Comparison of ENCODE assay signal across 18 cellular contexts in the genomic region with DNA sequence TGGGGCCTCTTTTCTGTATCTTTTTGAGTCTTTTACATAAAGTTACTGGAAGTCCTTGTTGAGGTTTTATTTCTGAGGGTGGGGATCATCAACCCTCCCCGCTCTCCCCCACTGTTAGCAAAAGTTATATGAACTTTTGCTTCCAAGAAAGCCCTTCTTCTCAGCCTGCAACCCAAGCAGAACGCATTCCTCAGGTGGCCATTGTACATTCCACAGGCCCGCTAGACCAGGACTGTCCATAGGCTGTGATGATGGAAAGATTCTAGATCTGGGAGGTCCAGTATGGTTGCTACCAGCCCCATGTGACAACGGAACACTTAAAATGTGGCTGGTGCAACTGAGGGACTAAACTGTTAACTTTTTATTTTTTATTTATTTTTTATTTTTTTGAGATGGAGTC. TPM values are rescaled to one million over a fixed set of nuclear protein-coding genes. Genes with fewer than 3 reads are reported as not detected.
DNase-seq lines count a peak whose midpoint lies in the region; ATAC-seq and TF ChIP-seq lines count a peak whose summit lies in the region.
"Had no signal": no experiment of that assay in that cellular context is flagged by ENCODE, and none has a peak within 500 bp of the region (broad histone marks: within the 10 kb centered on the region; RNA-seq: fewer than 3 reads in every experiment).

No MANE protein-coding gene starts in this region.

- H3K79me2 ChIP-seq in OCI-LY7 (ENCODE audit: insufficient read depth, low read depth, low read length), result no peaks in the 10 kb centered on the region

- TSS peak; percentile 31 for BruUV-seq in Caco-2 (replicated peaks; lab: Mats Ljungman, UMichigan)
- no TSS peak for BruUV-seq in OCI-LY7 (replicated peaks; lab: Mats Ljungman, UMichigan)

- H3K27ac Mint-ChIP-seq in Caco-2 (ENCODE audit: unreplicated experiment), result peak overlapping the region; percentile 39
- H3K27ac Mint-ChIP-seq in nephron, result peak overlapping the region; percentile 69 to 93 (median 92)
- H3K27ac Mint-ChIP-seq in type B pancreatic cell, result peak overlapping the region; percentile 71
- H3K27ac Mint-ChIP-seq: B cell; CD8-positive, alpha-beta T cell had no signal

- POLR2A ChIA-PET in Caco-2 (lab: Charles Lee) (interaction anchor here (1.0 to 1.8 kb wide), 2 partner anchors 12 to 13 kb away, joined by 4 to 6 read pairs; a partner anchor contains a TSS), OCI-LY7 (lab: Charles Lee) (interaction anchor here (0.8 to 1.3 kb wide), 2 partner anchors 11 to 58 kb away, joined by 3 read pairs; no protein-coding TSS in a partner anchor)

- no peaks in the 10 kb centered on the region for H3K27me3 Mint-ChIP-seq in Caco-2 (ENCODE audit: insufficient read depth, unreplicated experiment)
- H3K27me3 Mint-ChIP-seq in nephron (ENCODE audit: low read depth), result no peaks in the 10 kb centered on the region
- H3K27me3 Mint-ChIP-seq in type B pancreatic cell, result no peaks in the 10 kb centered on the region
- H3K27me3 Mint-ChIP-seq: B cell had no signal

- DNase-seq in Caco-2 (no peak), lower lobe of right lung (no peak), type B pancreatic cell (ENCODE audit: extremely low spot score, unreplicated experiment) (no peak), OCI-LY7 (ENCODE audit: low spot score) (no peak), NCI-H1105 (lab: John Stamatoyannopoulos, UW) (no peak), Peyer's patch (no peak)
- DNase-seq: 8988T; CD8-positive, alpha-beta T cell; DMS 273 treated with DMSO at 0.1 percent for 48 hours; DMS53; DND-41; EL; GM23248 had no signal

- H3K4me1 ChIP-seq in Caco-2 (no peaks in the 10 kb centered on the region), lower lobe of right lung (peaks cover 10% of the 10 kb centered on the region), OCI-LY7 (ENCODE audit: insufficient read depth, low read length, poor library complexity, severe bottlenecking) (peaks cover under 1% of the 10 kb centered on the region), Peyer's patch (no peaks in the 10 kb centered on the region)
- H3K4me1 ChIP-seq: HAP-1 had no signal

- H3K36me3 ChIP-seq in Caco-2 (ENCODE audit: control insufficient read depth, insufficient read depth, low read length) (peaks cover 2% of the 10 kb centered on the region; the same call in 1 of the 2 replicates), lower lobe of right lung (peaks cover 75% of the 10 kb centered on the region), OCI-LY7 (ENCODE audit: insufficient read depth, low read length) (peaks cover 95% of the 10 kb centered on the region), Peyer's patch (peaks cover 0 to 68% (median 0%) of the 10 kb centered on the region in 3 donors)

- H3K36me3 Mint-ChIP-seq in Caco-2 (ENCODE audit: insufficient read depth, unreplicated experiment), result peaks cover 41% of the 10 kb centered on the region
- H3K36me3 Mint-ChIP-seq in nephron (ENCODE audit: low read depth), result peaks cover 65% of the 10 kb centered on the region
- H3K36me3 Mint-ChIP-seq in type B pancreatic cell, result peaks cover 12% of the 10 kb centered on the region

- H3K27ac ChIP-seq in lower lobe of right lung, result peak overlapping the region; percentile 20
- H3K27ac ChIP-seq in OCI-LY7 (ENCODE audit: low read depth, low read length, poor library complexity, severe bottlenecking), result no peak overlapping the region
- no peak overlapping the region for H3K27ac ChIP-seq in Peyer's patch
- H3K27ac ChIP-seq: BLaER1 treated with 17β-estradiol and CSF1 and Interleukin-3, amounts not matched to agents 10 nM and 100 nM; GM23248 had no signal

- H3K4me1 Mint-ChIP-seq in Caco-2 (ENCODE audit: low read depth, unreplicated experiment), result peaks cover 7% of the 10 kb centered on the region
- no peaks in the 10 kb centered on the region for H3K4me1 Mint-ChIP-seq in nephron
- no peaks in the 10 kb centered on the region for H3K4me1 Mint-ChIP-seq in type B pancreatic cell (ENCODE audit: unreplicated experiment)
- H3K4me1 Mint-ChIP-seq: B cell had no signal

- no peak for ATAC-seq in lower lobe of right lung
- ATAC-seq: CD8-positive, alpha-beta T cell; GM12878 had no signal

- no peak overlapping the region for H2AFZ ChIP-seq in OCI-LY7 (ENCODE audit: low read length)
- H2AFZ ChIP-seq: GM23248 had no signal

- H3K9me3 ChIP-seq in Caco-2 (no peaks in the 10 kb centered on the region), lower lobe of right lung (no peaks in the 10 kb centered on the region), OCI-LY7 (ENCODE audit: low read length) (no peaks in the 10 kb centered on the region), Peyer's patch (no peaks in the 10 kb centered on the region)
- H3K9me3 ChIP-seq: BLaER1 treated with 17β-estradiol and CSF1 and Interleukin-3, amounts not matched to agents 10 nM and 100 nM; HAP-1 had no signal

- H3K4me3 Mint-ChIP-seq in Caco-2 (ENCODE audit: unreplicated experiment) (no peak overlapping the region), nephron (no peak overlapping the region), type B pancreatic cell (no peak overlapping the region)
- H3K4me3 Mint-ChIP-seq: B cell; CD8-positive, alpha-beta T cell had no signal

- no peaks in the 10 kb centered on the region for H4K20me1 ChIP-seq in OCI-LY7 (ENCODE audit: insufficient read depth, low read length)

- no peaks in the 10 kb centered on the region for H3K27me3 ChIP-seq in Caco-2 (replicated peaks; ENCODE audit: control insufficient read depth, insufficient read depth, low read length)
- no peaks in the 10 kb centered on the region for H3K27me3 ChIP-seq in lower lobe of right lung (ENCODE audit: low read depth)
- H3K27me3 ChIP-seq in Peyer's patch, result no peaks in the 10 kb centered on the region
- H3K27me3 ChIP-seq: BLaER1 treated with 17β-estradiol and CSF1 and Interleukin-3, amounts not matched to agents 10 nM and 100 nM had no signal

- no peak overlapping the region for H3K4me2 ChIP-seq in OCI-LY7 (ENCODE audit: low read length)
- H3K4me2 ChIP-seq: BLaER1 treated with 17β-estradiol and CSF1 and Interleukin-3, amounts not matched to agents 10 nM and 100 nM had no signal

- no peaks in the 10 kb centered on the region for H3K9me3 Mint-ChIP-seq in Caco-2 (ENCODE audit: unreplicated experiment)
- H3K9me3 Mint-ChIP-seq in nephron, result no peaks in the 10 kb centered on the region
- H3K9me3 Mint-ChIP-seq in type B pancreatic cell, result no peaks in the 10 kb centered on the region
- H3K9me3 Mint-ChIP-seq: CD8-positive, alpha-beta T cell had no signal

- intact Hi-C loops in Caco-2 (cut with micrococcal nuclease; ENCODE audit: unreplicated experiment) (no loop called here), lower lobe of right lung (cut with DNase I) (no loop called here), OCI-LY7 (cut with micrococcal nuclease; ENCODE audit: unreplicated experiment) (no loop called here)

- CTCF ChIA-PET in Caco-2 (lab: Charles Lee) (interaction anchor here (0.9 kb wide), 1 partner anchor 8 kb away, joined by 3 read pairs; no protein-coding TSS in a partner anchor), OCI-LY7 (lab: Charles Lee; ENCODE audit: unreplicated experiment) (no interaction called here)

- TF ChIP-seq POLR2A in Peyer's patch (IDR thresholded peaks at IDR 0.05), result no peak

- no peaks in the 10 kb centered on the region for H3K9me2 ChIP-seq in OCI-LY7 (ENCODE audit: insufficient read depth, low read length)

- TF ChIP-seq CTCF in Caco-2 (IDR thresholded peaks at IDR 0.05; ENCODE audit: insufficient read depth in 1 of 2, low read depth in 1 of 2, low read length in 1 of 2, severe bottlenecking in 1 of 2, unreplicated experiment in 1 of 2), result no peak
- TF ChIP-seq CTCF in lower lobe of right lung (IDR thresholded peaks at IDR 0.05), result no peak
- TF ChIP-seq CTCF in nephron (IDR thresholded peaks at IDR 0.05; ENCODE audit: unreplicated experiment in 3 of 3), result no peak
- no peak for TF ChIP-seq CTCF in type B pancreatic cell (conservative IDR thresholded peaks at IDR 0.05)
- TF ChIP-seq CTCF in OCI-LY7 (conservative IDR thresholded peaks at IDR 0.05; ENCODE audit: low read length), result no peak
- no peak for TF ChIP-seq CTCF in Peyer's patch (IDR thresholded peaks at IDR 0.05)

- H3K4me3 ChIP-seq in Caco-2 (ENCODE audit: low read depth, low read length) (no peak overlapping the region), lower lobe of right lung (no peak overlapping the region), OCI-LY7 (ENCODE audit: low read depth, low read length, poor library complexity, severe bottlenecking) (no peak overlapping the region), Peyer's patch (no peak overlapping the region)
- H3K4me3 ChIP-seq: BLaER1 treated with 17β-estradiol and CSF1 and Interleukin-3, amounts not matched to agents 10 nM and 100 nM; GM12878; GM23248; HAP-1 had no signal

RNA-seq across cellular contexts. Expression of a gene that starts 11.8 kb away (rescaled TPM):
- total RNA-seq in Caco-2 (2022) (567 and 622 TPM in 2 replicates), lower lobe of right lung (552 TPM), type B pancreatic cell (ENCODE audit: low replicate concordance) (508 and 709 TPM in 2 replicates), OCI-LY7 (2022) (956 and 965 TPM in 2 replicates), Peyer's patch (100 to 1,000 TPM; 236 to 470 (median 287) TPM)
- 750 and 887 TPM in 2 replicates for total RNA-seq in OCI-LY7 (2014; rRNA removed; shearing (Covaris generic))

RNA-seq across cellular contexts. Expression of a gene that starts 12.2 kb away (rescaled TPM):
- total RNA-seq in Caco-2 (2022) (54.7 and 58.2 TPM in 2 replicates), lower lobe of right lung (25.1 TPM), type B pancreatic cell (ENCODE audit: low replicate concordance) (42.5 and 58.9 TPM in 2 replicates), OCI-LY7 (2022) (81.3 and 100 TPM in 2 replicates), Peyer's patch (10 to 100 TPM; 15.1 to 41.7 (median 26.1) TPM)
- total RNA-seq in OCI-LY7 (2014; rRNA removed; shearing (Covaris generic)), result 74.4 and 95.7 TPM in 2 replicates

Comparison
In these comparisons a context has a peak if more than half of its experiments do, and no peak if none do; other contexts are left out.
1. H3K27ac Mint-ChIP-seq: peak in every context shown above with its lines; median percentile 92 in nephron; 71 in type B pancreatic cell; 39 in Caco-2.